ENCODE assay signal across 9 cellular contexts in the genomic region with DNA sequence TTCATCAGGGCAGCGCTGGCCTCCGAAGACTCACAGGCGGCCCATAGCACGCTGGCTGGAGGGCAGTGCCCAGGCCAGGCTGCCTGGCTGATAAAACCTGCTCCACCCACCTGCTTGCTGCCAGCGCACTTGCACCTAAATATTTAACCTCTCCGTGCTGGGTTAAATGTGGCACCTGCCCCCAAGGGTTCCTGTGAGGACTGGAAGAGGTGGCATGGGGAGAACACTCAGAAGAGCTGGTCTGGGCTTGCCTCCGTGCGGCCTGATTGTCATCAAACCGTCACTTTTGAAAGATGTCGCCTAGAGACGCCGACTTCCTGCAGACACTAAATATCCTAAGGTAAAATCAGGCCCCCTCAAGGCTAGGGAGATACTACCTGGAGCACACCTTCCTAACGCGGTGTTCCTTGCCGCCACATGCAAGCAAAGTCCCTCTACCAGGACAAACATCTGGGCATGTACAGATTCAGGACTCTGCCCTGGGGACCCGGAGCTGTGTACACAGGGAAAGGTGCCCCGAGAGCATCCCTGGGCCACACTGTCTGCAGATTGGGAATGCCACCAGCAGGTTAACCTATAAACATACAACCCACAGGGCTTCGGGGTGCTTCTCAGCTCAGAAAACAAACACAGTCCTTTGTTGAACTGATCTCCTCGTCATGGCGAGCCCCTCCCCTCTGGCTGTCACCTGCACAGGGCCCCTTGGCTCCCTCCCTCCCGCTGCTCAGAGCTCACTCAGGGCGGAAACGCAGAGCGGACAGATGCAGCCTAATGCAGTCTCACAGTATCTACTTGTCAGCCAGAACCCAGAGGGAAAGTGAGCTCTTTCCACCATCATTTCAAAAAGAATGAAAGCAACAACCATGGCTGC.
DNase-seq lines count a peak whose midpoint lies in the region; ATAC-seq and TF ChIP-seq lines count a peak whose summit lies in the region.
"Had no signal": no experiment of that assay in that cellular context is flagged by ENCODE, and none has a peak within 500 bp of the region (broad histone marks: within the 10 kb centered on the region; RNA-seq: fewer than 3 reads in every experiment).

No MANE protein-coding gene starts in this region.

- H4K91ac ChIP-seq in neuronal stem cell (ENCODE audit: low read depth, low read length, poor library complexity): no peak overlapping the region

- H3K4me1 Mint-ChIP-seq in chondrocyte (ENCODE audit: low read depth): no peaks in the 10 kb centered on the region

- H3K9me3 Mint-ChIP-seq in chondrocyte (ENCODE audit: low read depth): peaks cover 3% of the 10 kb centered on the region

- H4K8ac ChIP-seq in neuronal stem cell (ENCODE audit: low read depth, low read length): no peak overlapping the region

- H3K27me3 ChIP-seq in neuronal stem cell (ENCODE audit: control insufficient read depth in 3 of 3, insufficient read depth in 3 of 3, low read depth in 1 of 3, low read length in 3 of 3) (no peaks in the 10 kb centered on the region), MG63 (no peaks in the 10 kb centered on the region)

- peak overlapping the region; percentile 19 for H2BK5ac ChIP-seq in neuronal stem cell (ENCODE audit: low read length)

- H3K4ac ChIP-seq in neuronal stem cell (ENCODE audit: low read length): no peak overlapping the region

- no peak overlapping the region for H2AFZ ChIP-seq in neuronal stem cell (ENCODE audit: low read length)

- H3K4me3 ChIP-seq in neuronal stem cell (ENCODE audit: low read length in 2 of 2) (no peak overlapping the region), MG63 (no peak overlapping the region)

- peaks cover 0 to 9% of the 10 kb centered on the region in 2 donors for H3K4me1 ChIP-seq in neuronal stem cell (ENCODE audit: control insufficient read depth in 2 of 2, insufficient read depth in 1 of 2, low read depth in 1 of 2, low read length in 2 of 2)

- peaks cover 22% of the 10 kb centered on the region for H3K36me3 Mint-ChIP-seq in chondrocyte (ENCODE audit: low read depth)

- H2AK5ac ChIP-seq in neuronal stem cell (ENCODE audit: low read depth, low read length): peak overlapping the region; percentile 32

- no peaks in the 10 kb centered on the region for H3K27me3 Mint-ChIP-seq in chondrocyte (ENCODE audit: low read depth)

- H3K14ac ChIP-seq in neuronal stem cell (ENCODE audit: low read length): no peak overlapping the region

- peak overlapping the region; percentile 74 for H3K18ac ChIP-seq in neuronal stem cell (ENCODE audit: low read length)

- no peak overlapping the region for H3K4me2 ChIP-seq in neuronal stem cell (ENCODE audit: insufficient read depth, low read length, poor library complexity, severe bottlenecking)

- DNase-seq in DMS79 (lab: John Stamatoyannopoulos, UW) (peak; percentile 64), NCI-H187 (lab: John Stamatoyannopoulos, UW) (peak; percentile 63 to 68), chondrocyte (ENCODE audit: low spot score) (peak; percentile 69), neuronal stem cell (ENCODE audit: low spot score) (no peak), MG63 (no peak), kidney tubule cell (ENCODE audit: low spot score) (no peak)
- DNase-seq in activated CD8-positive, alpha-beta memory T cell treated with anti-CD3 and anti-CD28 coated beads, Interleukin-2, amount 50 U/mL, for 48 hours: no peak

- H3K27ac Mint-ChIP-seq in chondrocyte (ENCODE audit: unreplicated experiment): no peak overlapping the region

- H3K9me3 ChIP-seq in neuronal stem cell (replicated peaks in 1 of 2; ENCODE audit: control insufficient read depth in 2 of 2, insufficient read depth in 1 of 2, low read depth in 1 of 2, low read length in 2 of 2) (peaks cover 0 to 5% of the 10 kb centered on the region in 2 donors), MG63 (no peaks in the 10 kb centered on the region)

- no peak overlapping the region for H2BK120ac ChIP-seq in neuronal stem cell (ENCODE audit: low read depth, low read length)

- peaks cover 6 to 34% of the 10 kb centered on the region in 2 donors for H3K36me3 ChIP-seq in neuronal stem cell (replicated peaks in 1 of 2; ENCODE audit: control insufficient read depth in 2 of 2, insufficient read depth in 2 of 2, low read length in 2 of 2)
- H3K36me3 ChIP-seq in MG63: no peaks in the 10 kb centered on the region; the same call in 1 of the 2 replicates

- H3K4me3 Mint-ChIP-seq in chondrocyte (ENCODE audit: unreplicated experiment): no peak overlapping the region

- H3K79me1 ChIP-seq in neuronal stem cell (ENCODE audit: low read depth, low read length): peaks cover 13% of the 10 kb centered on the region

- no peak overlapping the region for H3K23ac ChIP-seq in neuronal stem cell (ENCODE audit: low read depth, low read length, poor library complexity)

- H2BK12ac ChIP-seq in neuronal stem cell (ENCODE audit: low read length): no peak overlapping the region

- H2BK15ac ChIP-seq in neuronal stem cell (ENCODE audit: low read length): no peak overlapping the region

- WGBS in neuronal stem cell (ENCODE audit: extremely low coverage in 2 of 2, insufficient read length in 2 of 2, insufficient replicate concordance in 1 of 2), 2 donors: no CpG with 5 or more reads among the region's 24 CpGs

- H3K9ac ChIP-seq in neuronal stem cell (ENCODE audit: low read depth, low read length, poor library complexity): no peak overlapping the region

- no peak for ATAC-seq in GM18858 (IDR thresholded peaks at IDR 0.05; ENCODE audit: unreplicated experiment)

- H3K27ac ChIP-seq in neuronal stem cell (replicated peaks; ENCODE audit: low read length): no peak overlapping the region
- H3K27ac ChIP-seq: C4-2B had no signal

- TF ChIP-seq CTCF in chondrocyte (IDR thresholded peaks at IDR 0.05): no peak

Comparison
In these comparisons a context has a peak if more than half of its experiments do, and no peak if none do; other contexts are left out.
1. DNase-seq: peak in DMS79 (single experiment), NCI-H187 (2 of 2) and chondrocyte (single experiment); none in neuronal stem cell (single experiment), MG63 (single experiment), kidney tubule cell (single experiment) and activated CD8-positive, alpha-beta memory T cell treated with anti-CD3 and anti-CD28 coated beads, Interleukin-2, amount 50 U/mL, for 48 hours (single experiment).